21 cellular contexts compared by ENCODE assay signal in the genomic region with DNA sequence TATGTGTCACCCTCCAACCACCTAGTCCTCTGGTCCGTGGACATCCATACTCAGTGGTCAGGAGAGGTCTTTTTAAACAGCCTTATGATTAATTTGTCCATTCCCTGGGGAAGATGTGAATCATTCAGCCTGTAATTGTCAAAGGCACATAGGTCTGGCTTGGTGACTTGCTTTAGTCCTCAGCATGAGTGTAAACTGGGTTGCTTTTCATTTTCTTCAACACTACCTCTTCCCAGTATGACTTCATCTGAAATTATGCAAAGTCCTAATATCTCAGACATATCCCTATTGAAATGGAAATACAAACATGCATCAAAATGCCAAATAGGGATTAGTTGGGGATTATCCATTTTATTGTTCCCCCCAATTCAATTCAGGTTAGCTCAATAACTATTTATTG.
DNase-seq lines count a peak whose midpoint lies in the region; FAIRE-seq and TF ChIP-seq lines count a peak whose summit lies in the region.
"Had no signal": no experiment of that assay in that cellular context is flagged by ENCODE, and none has a peak within 500 bp of the region (broad histone marks: within the 10 kb centered on the region; RNA-seq: fewer than 3 reads in every experiment).

No MANE protein-coding gene starts in this region.

- TF ChIP-seq CTCF in astrocyte (IDR thresholded peaks at IDR 0.05; ENCODE audit: insufficient read depth, low read depth, low read length) (no peak), epithelial cell of esophagus (IDR thresholded peaks at IDR 0.05; ENCODE audit: insufficient read depth, low read depth, low read length, missing control alignments) (no peak), smooth muscle cell (IDR thresholded peaks at IDR 0.05; ENCODE audit: borderline replicate concordance, insufficient read depth, poor library complexity, severe bottlenecking) (no peak)

- H3K79me2 ChIP-seq in astrocyte (ENCODE audit: insufficient read depth, low read length) (no peaks in the 10 kb centered on the region), trophoblast cell (ENCODE audit: control insufficient read depth, insufficient read depth, low read length, poor library complexity) (no peaks in the 10 kb centered on the region), smooth muscle cell (ENCODE audit: low read depth) (no peaks in the 10 kb centered on the region)

- POLR2A ChIA-PET in activated CD4-positive, alpha-beta memory T cell treated with anti-CD3 and anti-CD28 coated beads for 36 hours (lab: Charles Lee) = no interaction called here

- H3F3A ChIP-seq in smooth muscle cell (ENCODE audit: low read depth) = no peaks in the 10 kb centered on the region

- no peak overlapping the region for H3K4ac ChIP-seq in trophoblast cell (ENCODE audit: low read depth, low read length)

- intact Hi-C loops in activated CD4-positive, alpha-beta memory T cell treated with anti-CD3 and anti-CD28 coated beads for 36 hours (cut with micrococcal nuclease) = no loop called here

- no peaks in the 10 kb centered on the region for H3K4me1 ChIP-seq in astrocyte (ENCODE audit: insufficient read depth, low read length)
- no peaks in the 10 kb centered on the region for H3K4me1 ChIP-seq in trophoblast cell (ENCODE audit: control insufficient read depth in 1 of 2, insufficient read depth in 2 of 2, low read length in 2 of 2)
- H3K4me1 ChIP-seq in smooth muscle cell (ENCODE audit: low read depth) = no peaks in the 10 kb centered on the region
- H3K4me1 ChIP-seq: BLaER1 had no signal

- CTCF ChIA-PET in activated CD4-positive, alpha-beta memory T cell treated with anti-CD3 and anti-CD28 coated beads for 36 hours (lab: Charles Lee) = no interaction called here

- H3K9ac ChIP-seq in astrocyte (ENCODE audit: low read length) (no peak overlapping the region), trophoblast cell (ENCODE audit: low read length) (no peak overlapping the region), smooth muscle cell (ENCODE audit: low read depth) (no peak overlapping the region)
- H3K9ac ChIP-seq: BLaER1, GM23248 had no signal

- no peak overlapping the region for H3K23ac ChIP-seq in trophoblast cell (ENCODE audit: low read length)

- peaks cover 13% of the 10 kb centered on the region for H3K79me1 ChIP-seq in trophoblast cell (ENCODE audit: low read length)

- H3K18ac ChIP-seq in trophoblast cell (ENCODE audit: low read length) = no peak overlapping the region

- peak overlapping the region; percentile 33 for H2BK120ac ChIP-seq in trophoblast cell (ENCODE audit: insufficient read depth, low read length, poor library complexity)

- H3K4me3 ChIP-seq in astrocyte (ENCODE audit: insufficient read depth, low read depth, low read length) (no peak overlapping the region), epithelial cell of esophagus (ENCODE audit: low read length) (no peak overlapping the region), trophoblast cell (ENCODE audit: low read depth, low read length) (no peak overlapping the region), smooth muscle cell (no peak overlapping the region)
- H3K4me3 ChIP-seq: BLaER1, GM12878, GM23248 had no signal

- H3K36me3 ChIP-seq in astrocyte (ENCODE audit: insufficient read depth, low read length) (no peaks in the 10 kb centered on the region), trophoblast cell (ENCODE audit: control insufficient read depth in 1 of 2, insufficient read depth in 2 of 2, low read length in 2 of 2) (no peaks in the 10 kb centered on the region), smooth muscle cell (ENCODE audit: low read depth) (no peaks in the 10 kb centered on the region)
- H3K36me3 ChIP-seq: BLaER1 had no signal

- no peak overlapping the region for H2BK12ac ChIP-seq in trophoblast cell (ENCODE audit: low read length)

- H4K20me1 ChIP-seq in astrocyte (ENCODE audit: insufficient read depth, low read length) (no peaks in the 10 kb centered on the region), smooth muscle cell (ENCODE audit: low read depth) (no peaks in the 10 kb centered on the region)
- H4K20me1 ChIP-seq: BLaER1 had no signal

- H3K9me3 ChIP-seq in astrocyte (ENCODE audit: insufficient read depth, low read depth, low read length) (no peaks in the 10 kb centered on the region), trophoblast cell (ENCODE audit: insufficient read depth, low read depth, low read length) (no peaks in the 10 kb centered on the region), smooth muscle cell (replicated peaks; ENCODE audit: low read depth) (no peaks in the 10 kb centered on the region)
- H3K9me3 ChIP-seq: BLaER1 had no signal

- H4K12ac ChIP-seq in trophoblast cell (ENCODE audit: low read depth, low read length) = no peak overlapping the region

- no CpG with 5 or more reads among the region's 1 CpG for WGBS in trophoblast cell (ENCODE audit: extremely low coverage, insufficient coverage, insufficient read length)
- WGBS in smooth muscle cell (ENCODE audit: low lambda C conversion rate) = 72% methylated on average over 1 of the region's 1 CpG

- H3K27me3 ChIP-seq in astrocyte (ENCODE audit: insufficient read depth, low read length) (no peaks in the 10 kb centered on the region), trophoblast cell (ENCODE audit: insufficient read depth, low read length) (no peaks in the 10 kb centered on the region), smooth muscle cell (ENCODE audit: low read depth) (no peaks in the 10 kb centered on the region)

- no peak overlapping the region for H2AK5ac ChIP-seq in trophoblast cell (ENCODE audit: low read length)

- no peaks in the 10 kb centered on the region for H3K9me3 Mint-ChIP-seq in astrocyte (ENCODE audit: unreplicated experiment)
- peaks cover 2% of the 10 kb centered on the region for H3K9me3 Mint-ChIP-seq in activated CD4-positive, alpha-beta memory T cell treated with anti-CD3 and anti-CD28 coated beads for 36 hours

- DNase-seq in astrocyte (ENCODE audit: low read depth) (peak; percentile 2), epithelial cell of esophagus (ENCODE audit: low read depth) (peak; percentile 50), trophoblast cell (no peak), smooth muscle cell (lab: John Stamatoyannopoulos, UW; ENCODE audit: unreplicated experiment) (no peak), NCI-H526 (lab: John Stamatoyannopoulos, UW) (no peak)
- DNase-seq in activated CD4-positive, alpha-beta memory T cell treated with anti-CD3 and anti-CD28 coated beads for 36 hours = no peak
- DNase-seq: CD4-positive, CD25-positive, alpha-beta regulatory T cell; CD8-positive, alpha-beta memory T cell; DMS 273 treated with DMSO at 0.1 percent for 48 hours; DMS79; EL; GDM1; GM23248; H7; HCEC 1CT had no signal

- peaks cover 8% of the 10 kb centered on the region for H3K4me1 Mint-ChIP-seq in astrocyte (ENCODE audit: low read depth, unreplicated experiment)
- H3K4me1 Mint-ChIP-seq in activated CD4-positive, alpha-beta memory T cell treated with anti-CD3 and anti-CD28 coated beads for 36 hours (ENCODE audit: low read depth) = no peaks in the 10 kb centered on the region
- H3K4me1 Mint-ChIP-seq: CD4-positive, CD25-positive, alpha-beta regulatory T cell; CD8-positive, alpha-beta memory T cell had no signal

- H3K4me3 Mint-ChIP-seq in astrocyte (ENCODE audit: unreplicated experiment) = no peak overlapping the region
- H3K4me3 Mint-ChIP-seq in activated CD4-positive, alpha-beta memory T cell treated with anti-CD3 and anti-CD28 coated beads for 36 hours = no peak overlapping the region
- H3K4me3 Mint-ChIP-seq: CD4-positive, CD25-positive, alpha-beta regulatory T cell; CD8-positive, alpha-beta memory T cell had no signal

- no peak overlapping the region for H3K27ac ChIP-seq in astrocyte (ENCODE audit: low read depth, low read length)
- H3K27ac ChIP-seq in trophoblast cell (ENCODE audit: low read depth, low read length) = no peak overlapping the region
- H3K27ac ChIP-seq in smooth muscle cell (ENCODE audit: low read depth) = no peak overlapping the region
- H3K27ac ChIP-seq: BLaER1, C4-2B, GM23248 had no signal

- H4K8ac ChIP-seq in trophoblast cell (ENCODE audit: low read depth, low read length) = no peak overlapping the region

- no peak for FAIRE-seq in astrocyte (lab: Jason Lieb, UNC)
- FAIRE-seq: D721Med, GM12878, GM19239, H1 had no signal

- H3K36me3 Mint-ChIP-seq in astrocyte (ENCODE audit: low read depth, unreplicated experiment) = no peaks in the 10 kb centered on the region
- H3K36me3 Mint-ChIP-seq in activated CD4-positive, alpha-beta memory T cell treated with anti-CD3 and anti-CD28 coated beads for 36 hours = no peaks in the 10 kb centered on the region
- H3K36me3 Mint-ChIP-seq: CD4-positive, CD25-positive, alpha-beta regulatory T cell; CD8-positive, alpha-beta memory T cell had no signal

- H4K91ac ChIP-seq in trophoblast cell (ENCODE audit: low read depth, low read length) = no peak overlapping the region

- H2BK5ac ChIP-seq in trophoblast cell (ENCODE audit: low read depth, low read length, poor library complexity) = no peak overlapping the region

- H3K27ac Mint-ChIP-seq in astrocyte (ENCODE audit: unreplicated experiment) = no peak overlapping the region
- no peak overlapping the region for H3K27ac Mint-ChIP-seq in activated CD4-positive, alpha-beta memory T cell treated with anti-CD3 and anti-CD28 coated beads for 36 hours
- H3K27ac Mint-ChIP-seq: CD4-positive, CD25-positive, alpha-beta regulatory T cell; CD8-positive, alpha-beta memory T cell had no signal

- no peak overlapping the region for H3K14ac ChIP-seq in trophoblast cell (ENCODE audit: low read length)

- H3K27me3 Mint-ChIP-seq in astrocyte (ENCODE audit: low read depth, unreplicated experiment) = no peaks in the 10 kb centered on the region
- no peaks in the 10 kb centered on the region for H3K27me3 Mint-ChIP-seq in activated CD4-positive, alpha-beta memory T cell treated with anti-CD3 and anti-CD28 coated beads for 36 hours
- H3K27me3 Mint-ChIP-seq: CD4-positive, CD25-positive, alpha-beta regulatory T cell had no signal

- H3K4me2 ChIP-seq in astrocyte (ENCODE audit: low read length) = no peak overlapping the region
- H3K4me2 ChIP-seq in trophoblast cell (ENCODE audit: low read length) = no peak overlapping the region
- H3K4me2 ChIP-seq in smooth muscle cell = no peak overlapping the region
- H3K4me2 ChIP-seq: BLaER1 had no signal

- H2AFZ ChIP-seq in astrocyte (ENCODE audit: low read depth, low read length) (no peak overlapping the region), trophoblast cell (ENCODE audit: insufficient read depth, low read length, poor library complexity) (no peak overlapping the region), smooth muscle cell (ENCODE audit: low read depth) (no peak overlapping the region)
- H2AFZ ChIP-seq: GM23248 had no signal

Comparison
In these comparisons a context has a peak if more than half of its experiments do, and no peak if none do; other contexts are left out.
1. DNase-seq: peak in astrocyte (single experiment) and epithelial cell of esophagus (single experiment); none in trophoblast cell (0 of 2), activated CD4-positive, alpha-beta memory T cell treated with anti-CD3 and anti-CD28 coated beads for 36 hours (single experiment), smooth muscle cell (single experiment) and NCI-H526 (0 of 2).